In genomic region chr19:294341-294818, GRCh38 we compare ENCODE assay signal across 12 cellular contexts. TPM values are rescaled to one million over a fixed set of nuclear protein-coding genes. Genes with fewer than 3 reads are reported as not detected.
DNase-seq lines count a peak whose midpoint lies in the region; ATAC-seq and TF ChIP-seq lines count a peak whose summit lies in the region.
"Had no signal": no experiment of that assay in that cellular context is flagged by ENCODE, and none has a peak within 500 bp of the region (broad histone marks: within the 10 kb centered on the region; RNA-seq: fewer than 3 reads in every experiment).

No MANE protein-coding gene starts in this region.

- DNase-seq in NCI-H1417 (lab: John Stamatoyannopoulos, UW) (peak in 2 of 3 experiments; percentile 67 to 76), NCI-H1417 treated with DMSO at 0.1 percent for 48 hours (lab: John Stamatoyannopoulos, UW) (no peak), medulla oblongata (ENCODE audit: extremely low spot score) (peak; percentile 24), type B pancreatic cell (ENCODE audit: extremely low spot score, unreplicated experiment) (no peak)
- DNase-seq in stimulated activated CD4-positive, alpha-beta T cell treated with anti-CD3 and anti-CD28 coated beads, Interleukin-12 subunit alpha, Interleukin-12 subunit beta, amount 100 ng/mL, for 4 hours: no peak
- DNase-seq in activated CD4-positive, alpha-beta T cell treated with anti-CD3 and anti-CD28 coated beads for 48 hours: no peak
- DNase-seq: effector memory CD4-positive, alpha-beta T cell; GF-D8; NCI-H187 had no signal

- peaks cover 14% of the 10 kb centered on the region for H3K4me1 Mint-ChIP-seq in brain
- peaks cover 25% of the 10 kb centered on the region for H3K4me1 Mint-ChIP-seq in type B pancreatic cell (ENCODE audit: unreplicated experiment)

- H3K9me3 Mint-ChIP-seq in brain: no peaks in the 10 kb centered on the region
- H3K9me3 Mint-ChIP-seq in type B pancreatic cell: no peaks in the 10 kb centered on the region
- H3K9me3 Mint-ChIP-seq: activated naive CD4-positive, alpha-beta T cell treated with anti-CD3 and anti-CD28 coated beads, Interleukin-2, amount 50 U/mL, for 72 hours had no signal

- H3K4me3 Mint-ChIP-seq in brain (peak overlapping the region in 4 of 5 experiments; percentile 73 to 79 (median 77)), type B pancreatic cell (peak overlapping the region; percentile 28)

- H3K27ac Mint-ChIP-seq in brain (no peak overlapping the region), type B pancreatic cell (no peak overlapping the region)
- H3K27ac Mint-ChIP-seq: activated naive CD4-positive, alpha-beta T cell treated with anti-CD3 and anti-CD28 coated beads, Interleukin-2, amount 50 U/mL, for 72 hours had no signal

- H3K36me3 Mint-ChIP-seq in brain: no peaks in the 10 kb centered on the region
- no peaks in the 10 kb centered on the region for H3K36me3 Mint-ChIP-seq in type B pancreatic cell
- H3K36me3 Mint-ChIP-seq: activated naive CD4-positive, alpha-beta T cell treated with anti-CD3 and anti-CD28 coated beads, Interleukin-2, amount 50 U/mL, for 72 hours had no signal

- H3K27me3 Mint-ChIP-seq in brain (peaks cover 53% of the 10 kb centered on the region), type B pancreatic cell (peaks cover 54% of the 10 kb centered on the region)

- TF ChIP-seq CTCF in brain (conservative IDR thresholded peaks at IDR 0.05) (no peak), type B pancreatic cell (conservative IDR thresholded peaks at IDR 0.05) (no peak)

- no peak for ATAC-seq in HG03095 (IDR thresholded peaks at IDR 0.05; ENCODE audit: unreplicated experiment)

RNA-seq across cellular contexts. Expression of gene PLPP2, which starts 3.2 kb away (rescaled TPM):
- 90.8 TPM for polyA plus RNA-seq in brain (ENCODE audit: insufficient read depth, low read depth, low replicate concordance)
- total RNA-seq in type B pancreatic cell (ENCODE audit: low replicate concordance): 7.6 and 8.6 TPM in 2 replicates

RNA-seq across cellular contexts. Expression of gene MIER2, which starts 50.2 kb away (rescaled TPM):
- polyA plus RNA-seq in brain (ENCODE audit: insufficient read depth, low read depth, low replicate concordance): 35.0 TPM
- total RNA-seq in type B pancreatic cell (ENCODE audit: low replicate concordance): 42.3 and 43.3 TPM in 2 replicates

Comparison
In these comparisons a context has a peak if more than half of its experiments do, and no peak if none do; other contexts are left out.
1. DNase-seq: peak in NCI-H1417 (2 of 3) and medulla oblongata (single experiment); none in NCI-H1417 treated with DMSO at 0.1 percent for 48 hours (single experiment), type B pancreatic cell (single experiment), stimulated activated CD4-positive, alpha-beta T cell treated with anti-CD3 and anti-CD28 coated beads, Interleukin-12 subunit alpha, Interleukin-12 subunit beta, amount 100 ng/mL, for 4 hours (single experiment) and activated CD4-positive, alpha-beta T cell treated with anti-CD3 and anti-CD28 coated beads for 48 hours (single experiment).